8 cellular contexts compared by ENCODE assay signal in genomic region chr7:7969306-7970112, GRCh38. TPM values are rescaled to one million over a fixed set of nuclear protein-coding genes. Genes with fewer than 3 reads are reported as not detected.
DNase-seq lines count a peak whose midpoint lies in the region; ATAC-seq and TF ChIP-seq lines count a peak whose summit lies in the region.

No MANE protein-coding gene starts in this region.

- TF ChIP-seq CTCF in colonic mucosa (IDR thresholded peaks at IDR 0.05) (no peak), liver (IDR thresholded peaks at IDR 0.05; ENCODE audit: low read depth, low read length, missing input control) (no peak)

- DNase-seq in COLO668 (lab: John Stamatoyannopoulos, UW; ENCODE audit: unreplicated experiment): peak; percentile 81
- DNase-seq in NCI-H146 (lab: John Stamatoyannopoulos, UW): peak; percentile 50
- DNase-seq in activated CD4-positive, CD25-positive, alpha-beta regulatory T cell treated with anti-CD3 and anti-CD28 coated beads, Interleukin-2, amount 50 U/mL, for 72 hours: peak; percentile 62
- peak; percentile 56 for DNase-seq in colonic mucosa
- DNase-seq in stimulated activated CD4-positive, alpha-beta T cell treated with anti-CD3 and anti-CD28 coated beads, Interleukin-4, amount 100 ng/mL, for 4 hours: peak; percentile 32 to 38
- no peak for DNase-seq in SK-N-DZ (ENCODE audit: low spot score)

- peak overlapping the region; percentile 92 for H3K4me3 ChIP-seq in colonic mucosa
- peak overlapping the region; percentile 78 to 96 (median 91) for H3K4me3 ChIP-seq in liver (ENCODE audit: low read depth in 1 of 3, low read length in 3 of 3)

- no peaks in the 10 kb centered on the region for H3K4me1 ChIP-seq in colonic mucosa
- peaks cover 0 to 22% (median 8%) of the 10 kb centered on the region in 4 donors for H3K4me1 ChIP-seq in liver (ENCODE audit: control insufficient read depth in 4 of 4, insufficient read depth in 4 of 4, low read length in 3 of 4)

- peak overlapping the region; percentile 89 to 94 for H3K9ac ChIP-seq in colonic mucosa (ENCODE audit: low read depth in 2 of 2, low read length in 2 of 2)
- peak overlapping the region; percentile 63 to 90 for H3K9ac ChIP-seq in liver (ENCODE audit: low read depth in 1 of 2, low read length in 2 of 2)

- H3K27me3 ChIP-seq in colonic mucosa (no peaks in the 10 kb centered on the region), liver (ENCODE audit: control insufficient read depth in 4 of 4, insufficient read depth in 4 of 4, low read length in 3 of 4) (no peaks in the 10 kb centered on the region)

- no peaks in the 10 kb centered on the region for H3K9me3 ChIP-seq in colonic mucosa
- H3K9me3 ChIP-seq in liver (ENCODE audit: control insufficient read depth in 4 of 4, low read length in 3 of 4): no peaks in the 10 kb centered on the region

- intact Hi-C loops in colonic mucosa (cut with DNase I): no loop called here

- TF ChIP-seq RAD21 in liver (IDR thresholded peaks at IDR 0.05): peak in 1 of 2 donors; percentile 57

- no peaks in the 10 kb centered on the region for H3K36me3 ChIP-seq in colonic mucosa
- no peaks in the 10 kb centered on the region for H3K36me3 ChIP-seq in liver (ENCODE audit: control insufficient read depth in 4 of 4, insufficient read depth in 3 of 4, low read depth in 1 of 4, low read length in 3 of 4)

- under 1% methylated on average over 91 of the region's 91 CpGs for WGBS in liver

- peak overlapping the region; percentile 98 for H3K27ac ChIP-seq in colonic mucosa
- peak overlapping the region; percentile 93 to 99 for H3K27ac ChIP-seq in liver (ENCODE audit: low read depth in 1 of 2, low read length in 2 of 2)

- ATAC-seq in GM21390 (IDR thresholded peaks at IDR 0.05; ENCODE audit: unreplicated experiment): peak; percentile 1

TF ChIP-seq in liver, 16 proteins besides CTCF, POLR2A, EP300 and RAD21:
- peak; percentile 35 for TF ChIP-seq YY1 (IDR thresholded peaks at IDR 0.05)
- TF ChIP-seq RXRA (IDR thresholded peaks at IDR 0.05): no peak

RNA-seq across cellular contexts. Expression of gene GLCCI1, which starts 0.9 kb away (rescaled TPM):
- total RNA-seq in colonic mucosa (1 to 10 TPM; 7.5 to 8.3 TPM), liver (1 to 10 TPM; 4.9 to 5.9 TPM)
- 1 to 10 TPM; 1.4 to 3.6 TPM for polyA plus RNA-seq in liver
- polyA plus RNA-seq in SK-N-DZ (2014; cell fraction: cytosol; rRNA removed): 40.2 and 50.3 TPM in 2 replicates
- polyA plus RNA-seq in SK-N-DZ (2014; cell fraction: nucleus; rRNA removed): 70.6 and 72.1 TPM in 2 replicates
